Comparison of ENCODE assay signal across 7 cellular contexts in genomic region chr11:33904128-33904527, GRCh38. TPM values are rescaled to one million over a fixed set of nuclear protein-coding genes. Genes with fewer than 3 reads are reported as not detected.
"Had no signal": no experiment of that assay in that cellular context is flagged by ENCODE, and none has a peak within 500 bp of the region (broad histone marks: within the 10 kb centered on the region; RNA-seq: fewer than 3 reads in every experiment).

No MANE protein-coding gene starts in this region.

- H3K27ac ChIP-seq: HL-60 had no signal

- H3K4me3 ChIP-seq: GM23338, HAP-1 had no signal

- H3K36me3 ChIP-seq: HAP-1 had no signal

- FAIRE-seq: HepG2 had no signal

- H3K4me2 ChIP-seq: GM23338 had no signal

- H3K9me3 ChIP-seq: HAP-1 had no signal

- DNase-seq: H7, HFFc6 had no signal

- ATAC-seq: GM23338, HCT116, HepG2 had no signal

RNA-seq across cellular contexts. Expression of gene LMO2, which starts 12.3 kb away (rescaled TPM):
- total RNA-seq: HepG2 had no signal
- polyA plus RNA-seq: HepG2 had no signal
